ENCODE assay signal across 10 cellular contexts in genomic region chr9:113999256-114000062, GRCh38.
DNase-seq lines count a peak whose midpoint lies in the region; ATAC-seq and TF ChIP-seq lines count a peak whose summit lies in the region.
"Had no signal": no experiment of that assay in that cellular context is flagged by ENCODE, and none has a peak within 500 bp of the region (broad histone marks: within the 10 kb centered on the region; RNA-seq: fewer than 3 reads in every experiment).

No MANE protein-coding gene starts in this region.

- WGBS in neuronal stem cell (ENCODE audit: extremely low coverage in 2 of 2, insufficient read length in 2 of 2, insufficient replicate concordance in 1 of 2), 2 donors = no CpG with 5 or more reads among the region's 17 CpGs

- H3K27ac ChIP-seq in HEK293 (ENCODE audit: extremely low read depth, low read depth, low read length) (no peak overlapping the region), colonic mucosa (no peak overlapping the region), neuronal stem cell (replicated peaks; ENCODE audit: low read length) (no peak overlapping the region)
- H3K27ac ChIP-seq: brain microvascular endothelial cell had no signal

- H3K79me1 ChIP-seq in neuronal stem cell (ENCODE audit: low read depth, low read length) = peaks cover 3% of the 10 kb centered on the region

- H3K27me3 ChIP-seq in colonic mucosa (no peaks in the 10 kb centered on the region), neuronal stem cell (ENCODE audit: control insufficient read depth in 3 of 3, insufficient read depth in 3 of 3, low read depth in 1 of 3, low read length in 3 of 3) (no peaks in the 10 kb centered on the region)
- H3K27me3 ChIP-seq: brain microvascular endothelial cell had no signal

- no peak overlapping the region for H3K9ac ChIP-seq in colonic mucosa (ENCODE audit: low read depth in 2 of 2, low read length in 2 of 2)
- no peak overlapping the region for H3K9ac ChIP-seq in neuronal stem cell (ENCODE audit: low read depth, low read length, poor library complexity)

- CTCF ChIA-PET in HEK293 (lab: Yijun Ruan, JAX) = interaction anchor here (0.6 kb wide), 1 partner anchor 217 kb away, joined by 3 read pairs; no protein-coding TSS in a partner anchor

- H2BK15ac ChIP-seq in neuronal stem cell (ENCODE audit: low read length) = no peak overlapping the region

- no peak overlapping the region for H2BK12ac ChIP-seq in neuronal stem cell (ENCODE audit: low read length)

- H2BK5ac ChIP-seq in neuronal stem cell (ENCODE audit: low read length) = no peak overlapping the region

- no peak overlapping the region for H3K4me2 ChIP-seq in neuronal stem cell (ENCODE audit: insufficient read depth, low read length, poor library complexity, severe bottlenecking)

- H4K8ac ChIP-seq in neuronal stem cell (ENCODE audit: low read depth, low read length) = no peak overlapping the region

- no peak overlapping the region for H2AFZ ChIP-seq in neuronal stem cell (ENCODE audit: low read length)

- H3K18ac ChIP-seq in neuronal stem cell (ENCODE audit: low read length) = peak overlapping the region; percentile 29

- no peak overlapping the region for H3K23ac ChIP-seq in neuronal stem cell (ENCODE audit: low read depth, low read length, poor library complexity)

- H4K91ac ChIP-seq in neuronal stem cell (ENCODE audit: low read depth, low read length, poor library complexity) = no peak overlapping the region

- ATAC-seq in HG03135 (IDR thresholded peaks at IDR 0.05; ENCODE audit: unreplicated experiment) (no peak), HG03045 (IDR thresholded peaks at IDR 0.05; ENCODE audit: unreplicated experiment) (no peak)

- H3K36me3 ChIP-seq in HEK293 (ENCODE audit: control insufficient read depth in 2 of 2, insufficient read depth in 1 of 2, low read length in 2 of 2) (peaks cover 0 to 19% of the 10 kb centered on the region in 2 experiments; a peak in 1 of 3 replicates), colonic mucosa (no peaks in the 10 kb centered on the region), neuronal stem cell (replicated peaks in 1 of 2; ENCODE audit: control insufficient read depth in 2 of 2, insufficient read depth in 2 of 2, low read length in 2 of 2) (peaks cover 36 to 72% of the 10 kb centered on the region in 2 donors)
- H3K36me3 ChIP-seq: brain microvascular endothelial cell had no signal

- H2AK5ac ChIP-seq in neuronal stem cell (ENCODE audit: low read depth, low read length) = no peak overlapping the region

- POLR2A ChIA-PET in HEK293 (lab: Yijun Ruan, JAX) = no interaction called here

- DNase-seq in A172 (ENCODE audit: low spot score) = peak; percentile 25
- peak; percentile 16 for DNase-seq in colonic mucosa
- DNase-seq in neuronal stem cell (ENCODE audit: low spot score) = no peak
- no peak for DNase-seq in HUDEP-2 (lab: John Stamatoyannopoulos, UW; ENCODE audit: unreplicated experiment in 76 of 76)
- no peak for DNase-seq in GOT3 (lab: John Stamatoyannopoulos, UW)
- DNase-seq: activated naive CD4-positive, alpha-beta T cell; brain microvascular endothelial cell had no signal

- H3K9me3 ChIP-seq in HEK293 (ENCODE audit: control insufficient read depth, insufficient read depth, low read depth, low read length) (no peaks in the 10 kb centered on the region), colonic mucosa (no peaks in the 10 kb centered on the region), neuronal stem cell (replicated peaks in 1 of 2; ENCODE audit: control insufficient read depth in 2 of 2, insufficient read depth in 1 of 2, low read depth in 1 of 2, low read length in 2 of 2) (no peaks in the 10 kb centered on the region)

- H3K14ac ChIP-seq in neuronal stem cell (ENCODE audit: low read length) = no peak overlapping the region

- no peak for TF ChIP-seq CTCF in HEK293 (tag by site-specific recombination; IDR thresholded peaks at IDR 0.05)
- TF ChIP-seq CTCF in colonic mucosa (IDR thresholded peaks at IDR 0.05) = no peak

- H3K4ac ChIP-seq in neuronal stem cell (ENCODE audit: low read length) = no peak overlapping the region

- intact Hi-C loops in colonic mucosa (cut with DNase I) = no loop called here

- H2BK120ac ChIP-seq in neuronal stem cell (ENCODE audit: low read depth, low read length) = no peak overlapping the region

- H3K4me1 ChIP-seq in HEK293 (ENCODE audit: control insufficient read depth, insufficient read depth, low read length) (no peaks in the 10 kb centered on the region), colonic mucosa (no peaks in the 10 kb centered on the region), neuronal stem cell (ENCODE audit: control insufficient read depth in 2 of 2, insufficient read depth in 1 of 2, low read depth in 1 of 2, low read length in 2 of 2) (no peaks in the 10 kb centered on the region)

- H3K4me3 ChIP-seq in HEK293 (ENCODE audit: low read depth, low read length) = no peak overlapping the region
- no peak overlapping the region for H3K4me3 ChIP-seq in colonic mucosa
- H3K4me3 ChIP-seq in neuronal stem cell (ENCODE audit: low read length in 2 of 2) = no peak overlapping the region

TF ChIP-seq in HEK293, 187 proteins besides CTCF, POLR2A, EP300 and RAD21:
- peak; percentile 69 for TF ChIP-seq GLIS1 (tag by site-specific recombination; IDR thresholded peaks at IDR 0.05)
- no peak for TF ChIP-seq ZNF19 (tag by site-specific recombination; IDR thresholded peaks at IDR 0.05; ENCODE audit: low read depth)
- TF ChIP-seq ZNF555 (tag by site-specific recombination; conservative IDR thresholded peaks at IDR 0.05) = no peak
- no peak for TF ChIP-seq HIC1 (tag by site-specific recombination; IDR thresholded peaks at IDR 0.05)
- no peak for TF ChIP-seq SP3 (tag by site-specific recombination; IDR thresholded peaks at IDR 0.05)
- TF ChIP-seq ZNF398 (tag by site-specific recombination; IDR thresholded peaks at IDR 0.05) = no peak
- no peak for TF ChIP-seq KLF8 (tag by site-specific recombination; IDR thresholded peaks at IDR 0.05)
- no peak for TF ChIP-seq ZNF692 (tag by site-specific recombination; IDR thresholded peaks at IDR 0.05)
- TF ChIP-seq ZFHX2 (tag by site-specific recombination; conservative IDR thresholded peaks at IDR 0.05) = peak; percentile 58
- no peak for TF ChIP-seq ZNF10 (tag by site-specific recombination; IDR thresholded peaks at IDR 0.05)
- TF ChIP-seq ZNF585B (tag by site-specific recombination; IDR thresholded peaks at IDR 0.05) = no peak
- TF ChIP-seq ZNF639 (tag by site-specific recombination; IDR thresholded peaks at IDR 0.05) = no peak

Comparison
In these comparisons a context has a peak if more than half of its experiments do, and no peak if none do; other contexts are left out.
1. DNase-seq: peak in A172 (single experiment) and colonic mucosa (single experiment); none in neuronal stem cell (single experiment), HUDEP-2 (0 of 76) and GOT3 (single experiment).